ENCODE assay signal across 14 cellular contexts in genomic region chr9:109063765-109064164, GRCh38. TPM values are rescaled to one million over a fixed set of nuclear protein-coding genes. Genes with fewer than 3 reads are reported as not detected.
A peak's percentile ranks its signal among the peaks of the same experiment; 100 is the strongest.
DNase-seq lines count a peak whose midpoint lies in the region; ATAC-seq, FAIRE-seq and TF ChIP-seq lines count a peak whose summit lies in the region.
"Had no signal": no experiment of that assay in that cellular context is flagged by ENCODE, and none has a peak within 500 bp of the region (broad histone marks: within the 10 kb centered on the region; RNA-seq: fewer than 3 reads in every experiment).

No MANE protein-coding gene starts in this region.

- H3K36me3 ChIP-seq in CD4-positive, alpha-beta memory T cell (ENCODE audit: insufficient read depth, low read length), result peaks cover 52% of the 10 kb centered on the region

- H3K27me3 Mint-ChIP-seq in CD4-positive, alpha-beta memory T cell, result no peaks in the 10 kb centered on the region
- H3K27me3 Mint-ChIP-seq: stimulated activated memory B cell treated with anti-CD40 and anti-IgM and Interleukin-4, amounts not matched to agents 10 μg/mL and 1 μg/mL and 100 μg/mL, for 72 hours had no signal

- no peaks in the 10 kb centered on the region for H3K4me1 ChIP-seq in CD4-positive, alpha-beta memory T cell (ENCODE audit: insufficient read depth, low read length)
- H3K4me1 ChIP-seq: psoas muscle had no signal

- CTCF ChIA-PET in CD4-positive, alpha-beta memory T cell (lab: Charles Lee; ENCODE audit: partially characterized antibody), result no interaction called here
- CTCF ChIA-PET in HEK293T (lab: Yijun Ruan, JAX), result no interaction called here

- peak overlapping the region; percentile 1; the same call in 1 of the 2 replicates for H3K27ac ChIP-seq in VCaP
- H3K27ac ChIP-seq in CD4-positive, alpha-beta memory T cell (ENCODE audit: low read depth, low read length), result no peak overlapping the region
- H3K27ac ChIP-seq: psoas muscle had no signal

- intact Hi-C loops in CD4-positive, alpha-beta memory T cell (cut with micrococcal nuclease), result no loop called here

- no peak for ATAC-seq in HG03135 (IDR thresholded peaks at IDR 0.05; ENCODE audit: unreplicated experiment)
- ATAC-seq: psoas muscle; stimulated activated memory B cell treated with anti-CD40 and anti-IgM and Interleukin-4, amounts not matched to agents 10 μg/mL and 1 μg/mL and 100 μg/mL, for 72 hours had no signal

- POLR2A ChIA-PET in CD4-positive, alpha-beta memory T cell (lab: Charles Lee; ENCODE audit: partially characterized antibody), result no interaction called here
- POLR2A ChIA-PET in HEK293T (lab: Yijun Ruan, JAX), result no interaction called here

- peak; percentile 48 for FAIRE-seq in H54 (lab: Jason Lieb, UNC)

- H3K36me3 Mint-ChIP-seq in CD4-positive, alpha-beta memory T cell, result peaks cover 34 to 65% of the 10 kb centered on the region in 2 donors

- TF ChIP-seq CTCF in VCaP (conservative IDR thresholded peaks at IDR 0.05), result no peak

- no peak overlapping the region for H3K4me3 ChIP-seq in CD4-positive, alpha-beta memory T cell (ENCODE audit: low read length in 2 of 2)
- H3K4me3 ChIP-seq: psoas muscle had no signal

- TF ChIP-seq POLR2A in H54 (IDR thresholded peaks at IDR 0.05; ENCODE audit: low read depth, low read length), result no peak

- H3K4me1 Mint-ChIP-seq in CD4-positive, alpha-beta memory T cell, result no peaks in the 10 kb centered on the region
- H3K4me1 Mint-ChIP-seq: stimulated activated memory B cell treated with anti-CD40 and anti-IgM and Interleukin-4, amounts not matched to agents 10 μg/mL and 1 μg/mL and 100 μg/mL, for 72 hours had no signal

- H3K27me3 ChIP-seq in CD4-positive, alpha-beta memory T cell (ENCODE audit: insufficient read depth, low read length), result no peaks in the 10 kb centered on the region

- H3K27ac Mint-ChIP-seq in CD4-positive, alpha-beta memory T cell, result peak overlapping the region in 2 of 7 donors; percentile 23 to 74
- H3K27ac Mint-ChIP-seq: activated T-cell treated with anti-CD3 and anti-CD28 coated beads, Interleukin-2, amount 50 U/mL, for 72 hours; stimulated activated memory B cell treated with anti-CD40 and anti-IgM and Interleukin-4, amounts not matched to agents 10 μg/mL and 1 μg/mL and 100 μg/mL, for 72 hours had no signal

- H3K9me3 ChIP-seq in CD4-positive, alpha-beta memory T cell (ENCODE audit: control insufficient read depth in 1 of 2, low read length in 2 of 2), result no peaks in the 10 kb centered on the region
- H3K9me3 ChIP-seq: psoas muscle had no signal

- DNase-seq in AG08395 (ENCODE audit: low spot score) (peak; percentile 10), H54 (ENCODE audit: insufficient read length, low spot score) (no peak), glomerular visceral epithelial cell (ENCODE audit: extremely low spot score) (peak; percentile 4), AG08396 (ENCODE audit: low spot score) (no peak), HEK293T (ENCODE audit: extremely low spot score) (no peak)
- no peak for DNase-seq in CD4-positive, alpha-beta memory T cell
- DNase-seq: activated CD4-positive, CD25-positive, alpha-beta regulatory T cell; activated T-cell treated with anti-CD3 and anti-CD28 coated beads, Interleukin-2, amount 50 U/mL, for 72 hours; caudate nucleus; NCI-H1092; psoas muscle had no signal

- H3K4me3 Mint-ChIP-seq in CD4-positive, alpha-beta memory T cell, result no peak overlapping the region
- H3K4me3 Mint-ChIP-seq: activated T-cell treated with anti-CD3 and anti-CD28 coated beads, Interleukin-2, amount 50 U/mL, for 72 hours; stimulated activated memory B cell treated with anti-CD40 and anti-IgM and Interleukin-4, amounts not matched to agents 10 μg/mL and 1 μg/mL and 100 μg/mL, for 72 hours had no signal

- H3K9me3 Mint-ChIP-seq in CD4-positive, alpha-beta memory T cell, result no peaks in the 10 kb centered on the region
- H3K9me3 Mint-ChIP-seq: activated T-cell treated with anti-CD3 and anti-CD28 coated beads, Interleukin-2, amount 50 U/mL, for 72 hours; stimulated activated memory B cell treated with anti-CD40 and anti-IgM and Interleukin-4, amounts not matched to agents 10 μg/mL and 1 μg/mL and 100 μg/mL, for 72 hours had no signal

TF ChIP-seq in HEK293T, 16 proteins besides CTCF, POLR2A, EP300 and RAD21:
- TF ChIP-seq NFRKB (IDR thresholded peaks at IDR 0.05) (no peak), FOXK2 (IDR thresholded peaks at IDR 0.05) (no peak), HDGF (IDR thresholded peaks at IDR 0.05; ENCODE audit: borderline replicate concordance) (no peak), SUZ12 (IDR thresholded peaks at IDR 0.05) (no peak), BHLHE40 (IDR thresholded peaks at IDR 0.05; ENCODE audit: borderline replicate concordance) (no peak), FOXA1 (IDR thresholded peaks at IDR 0.05) (no peak), LEF1 (IDR thresholded peaks at IDR 0.05; ENCODE audit: borderline replicate concordance) (no peak), ZNF384 (IDR thresholded peaks at IDR 0.05) (no peak), SP1 (IDR thresholded peaks at IDR 0.05) (no peak), ARNT (IDR thresholded peaks at IDR 0.05) (no peak), FOXM1 (IDR thresholded peaks at IDR 0.05; ENCODE audit: borderline replicate concordance) (no peak), ELF4 (IDR thresholded peaks at IDR 0.05) (no peak), CTBP1 (IDR thresholded peaks at IDR 0.05; ENCODE audit: borderline replicate concordance) (no peak), TARDBP (IDR thresholded peaks at IDR 0.05) (no peak), L3MBTL2 (conservative IDR thresholded peaks at IDR 0.05) (no peak)
- TF ChIP-seq, protein P1, sequence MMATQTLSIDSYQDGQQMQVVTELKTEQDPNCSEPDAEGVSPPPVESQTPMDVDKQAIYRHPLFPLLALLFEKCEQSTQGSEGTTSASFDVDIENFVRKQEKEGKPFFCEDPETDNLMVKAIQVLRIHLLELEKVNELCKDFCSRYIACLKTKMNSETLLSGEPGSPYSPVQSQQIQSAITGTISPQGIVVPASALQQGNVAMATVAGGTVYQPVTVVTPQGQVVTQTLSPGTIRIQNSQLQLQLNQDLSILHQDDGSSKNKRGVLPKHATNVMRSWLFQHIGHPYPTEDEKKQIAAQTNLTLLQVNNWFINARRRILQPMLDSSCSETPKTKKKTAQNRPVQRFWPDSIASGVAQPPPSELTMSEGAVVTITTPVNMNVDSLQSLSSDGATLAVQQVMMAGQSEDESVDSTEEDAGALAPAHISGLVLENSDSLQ (IDR thresholded peaks at IDR 0.05), result no peak

RNA-seq across cellular contexts. Expression of gene CTNNAL1, which starts 50.5 kb away (rescaled TPM):
- 1 to 10 TPM; 2.6 to 3.3 TPM for total RNA-seq in CD4-positive, alpha-beta memory T cell
- 1 to 10 TPM; 1.8 to 2.3 TPM for polyA plus RNA-seq in CD4-positive, alpha-beta memory T cell

RNA-seq across cellular contexts. Expression of gene TMEM245, which starts 56.0 kb away (rescaled TPM):
- total RNA-seq in CD4-positive, alpha-beta memory T cell, result 10 to 100 TPM; 72.6 to 74.3 TPM
- polyA plus RNA-seq in CD4-positive, alpha-beta memory T cell, result 10 to 100 TPM; 28.9 to 41.3 TPM

Comparison
In these comparisons a context has a peak if more than half of its experiments do, and no peak if none do; other contexts are left out.
1. DNase-seq: peak in AG08395 (single experiment) and glomerular visceral epithelial cell (single experiment); none in H54 (single experiment), AG08396 (single experiment), CD4-positive, alpha-beta memory T cell (0 of 5) and HEK293T (single experiment).